ENCODE assay signal across 8 cellular contexts in genomic region chrX:16882188-16882587, GRCh38. TPM values are rescaled to one million over a fixed set of nuclear protein-coding genes. Genes with fewer than 3 reads are reported as not detected.
DNase-seq lines count a peak whose midpoint lies in the region; ATAC-seq and TF ChIP-seq lines count a peak whose summit lies in the region.

No MANE protein-coding gene starts in this region.

- TF ChIP-seq POLR2A in breast epithelium (IDR thresholded peaks at IDR 0.05) = no peak

- H3K9me3 Mint-ChIP-seq in CD4-positive, CD25-positive, alpha-beta regulatory T cell = peaks cover 0 to 2% (median 0%) of the 10 kb centered on the region in 7 donors

- DNase-seq in CD4-positive, CD25-positive, alpha-beta regulatory T cell = peak in 1 of 3 donors; percentile 46
- DNase-seq in NCI-H510A treated with DMSO at 0.1 percent for 48 hours (lab: John Stamatoyannopoulos, UW) (peak; percentile 39), breast epithelium (ENCODE audit: low spot score in 2 of 2) (no peak), mucosa of gallbladder (ENCODE audit: low spot score) (peak; percentile 14), NCI-H128 (lab: John Stamatoyannopoulos, UW; ENCODE audit: unreplicated experiment) (no peak), kidney glomerular epithelial cell (lab: John Stamatoyannopoulos, UW) (no peak)

- ATAC-seq in CD4-positive, CD25-positive, alpha-beta regulatory T cell (ENCODE audit: low read depth in 2 of 2) = no peak
- ATAC-seq in GM21529 (IDR thresholded peaks at IDR 0.05; ENCODE audit: unreplicated experiment) (peak; percentile 35), HG02840 (IDR thresholded peaks at IDR 0.05; ENCODE audit: low FRiP score, unreplicated experiment) (no peak)

- H3K36me3 ChIP-seq in CD4-positive, CD25-positive, alpha-beta regulatory T cell (ENCODE audit: control insufficient read depth, insufficient read depth, low read length) = no peaks in the 10 kb centered on the region
- no peaks in the 10 kb centered on the region for H3K36me3 ChIP-seq in breast epithelium

- no peak overlapping the region for H3K27ac ChIP-seq in CD4-positive, CD25-positive, alpha-beta regulatory T cell (ENCODE audit: insufficient read depth, low read length, poor library complexity, severe bottlenecking)
- H3K27ac ChIP-seq in breast epithelium = peak overlapping the region in 1 of 2 donors; percentile 27

- no peaks in the 10 kb centered on the region for H3K36me3 Mint-ChIP-seq in CD4-positive, CD25-positive, alpha-beta regulatory T cell

- no peak overlapping the region for H3K27ac Mint-ChIP-seq in CD4-positive, CD25-positive, alpha-beta regulatory T cell

- TF ChIP-seq CTCF in breast epithelium (IDR thresholded peaks at IDR 0.05) = no peak

- H3K9me3 ChIP-seq in CD4-positive, CD25-positive, alpha-beta regulatory T cell (ENCODE audit: control insufficient read depth in 2 of 2, low read length in 2 of 2) = no peaks in the 10 kb centered on the region
- H3K9me3 ChIP-seq in breast epithelium = no peaks in the 10 kb centered on the region

- H3K4me1 ChIP-seq in CD4-positive, CD25-positive, alpha-beta regulatory T cell (ENCODE audit: control insufficient read depth, insufficient read depth, low read length, poor library complexity, severe bottlenecking) = peaks cover 12% of the 10 kb centered on the region
- no peaks in the 10 kb centered on the region for H3K4me1 ChIP-seq in breast epithelium

- peak overlapping the region; percentile 29 to 79 (median 63) for H3K4me3 Mint-ChIP-seq in CD4-positive, CD25-positive, alpha-beta regulatory T cell

- intact Hi-C loops in breast epithelium (cut with DNase I; ENCODE audit: low total_unique reads) = no loop called here

- peak overlapping the region; percentile 13 for H3K4me3 ChIP-seq in CD4-positive, CD25-positive, alpha-beta regulatory T cell (ENCODE audit: low read depth, low read length)
- H3K4me3 ChIP-seq in breast epithelium = peak overlapping the region; percentile 35 to 61 (median 49)

- H3K27me3 Mint-ChIP-seq in CD4-positive, CD25-positive, alpha-beta regulatory T cell = peaks cover 17% of the 10 kb centered on the region

- peaks cover 0 to 10% (median 5%) of the 10 kb centered on the region in 4 donors for H3K4me1 Mint-ChIP-seq in CD4-positive, CD25-positive, alpha-beta regulatory T cell

- H3K27me3 ChIP-seq in CD4-positive, CD25-positive, alpha-beta regulatory T cell (ENCODE audit: control insufficient read depth, insufficient read depth, low read length) = peaks cover 12% of the 10 kb centered on the region
- peaks cover 0 to 44% of the 10 kb centered on the region in 2 donors for H3K27me3 ChIP-seq in breast epithelium

RNA-seq across cellular contexts. Expression of gene RBBP7, which starts 12.0 kb away (rescaled TPM):
- 120 TPM for total RNA-seq in CD4-positive, CD25-positive, alpha-beta regulatory T cell
- polyA plus RNA-seq in CD4-positive, CD25-positive, alpha-beta regulatory T cell = 100 to 1,000 TPM; 133 to 150 (median 143) TPM
- total RNA-seq in breast epithelium = 10 to 100 TPM; 79.3 to 89.5 (median 86.4) TPM
- 88.2 TPM for total RNA-seq in mucosa of gallbladder

Comparison
In these comparisons a context has a peak if more than half of its experiments do, and no peak if none do; other contexts are left out.
1. DNase-seq: peak in NCI-H510A treated with DMSO at 0.1 percent for 48 hours (single experiment) and mucosa of gallbladder (single experiment); none in breast epithelium (0 of 2), NCI-H128 (single experiment) and kidney glomerular epithelial cell (single experiment).